In the genomic region with DNA sequence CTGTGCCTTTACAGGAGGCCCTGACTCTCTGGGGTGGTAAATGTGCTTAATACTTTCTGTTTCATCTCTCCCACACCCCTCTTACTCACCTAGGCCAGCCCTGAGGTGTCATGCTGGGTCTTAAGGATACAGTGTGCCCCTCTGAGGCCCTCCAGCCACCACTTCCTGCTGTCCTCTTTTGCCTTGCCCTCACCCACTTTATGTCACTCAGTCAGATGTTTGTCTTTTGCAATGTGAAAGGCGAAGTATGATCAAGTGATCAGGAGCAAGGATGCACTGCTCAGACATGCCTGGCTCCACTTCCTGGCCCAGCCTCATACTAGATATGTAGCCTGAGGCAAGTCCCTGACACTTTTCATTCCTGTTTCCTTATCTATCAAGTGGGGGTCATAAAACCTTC, we compare ENCODE assay signal across 16 cellular contexts.
DNase-seq lines count a peak whose midpoint lies in the region; ATAC-seq and TF ChIP-seq lines count a peak whose summit lies in the region.
"Had no signal": no experiment of that assay in that cellular context is flagged by ENCODE, and none has a peak within 500 bp of the region (broad histone marks: within the 10 kb centered on the region; RNA-seq: fewer than 3 reads in every experiment).

No MANE protein-coding gene starts in this region.

- H3K4me1 ChIP-seq in left lung (no peaks in the 10 kb centered on the region), testis (no peaks in the 10 kb centered on the region)

- POLR2A ChIA-PET in RWPE1 (lab: Yijun Ruan, JAX; ENCODE audit: low non-redundant PET) = no interaction called here

- no peak overlapping the region for H3K4me3 ChIP-seq in left lung
- no peak overlapping the region for H3K4me3 ChIP-seq in testis
- H3K4me3 ChIP-seq: BLaER1 treated with 17β-estradiol and CSF1 and Interleukin-3, amounts not matched to agents 10 nM and 100 nM; cardiac muscle cell had no signal

- H3K27me3 ChIP-seq in left lung (no peaks in the 10 kb centered on the region), testis (no peaks in the 10 kb centered on the region)
- H3K27me3 ChIP-seq: BLaER1 treated with 17β-estradiol and CSF1 and Interleukin-3, amounts not matched to agents 10 nM and 100 nM; cardiac muscle cell had no signal

- no peak for TF ChIP-seq POLR2A in testis (IDR thresholded peaks at IDR 0.05)

- H3K9me3 ChIP-seq in left lung = no peaks in the 10 kb centered on the region
- no peaks in the 10 kb centered on the region for H3K9me3 ChIP-seq in testis

- 88 to 92% methylated on average over 1 of the region's 1 CpG for WGBS in testis, 2 donors

- TF ChIP-seq CTCF in RWPE1 (conservative IDR thresholded peaks at IDR 0.05; ENCODE audit: low read depth) (no peak), left lung (IDR thresholded peaks at IDR 0.05) (no peak), testis (IDR thresholded peaks at IDR 0.05) (no peak)

- ATAC-seq in left lung = peak; percentile 47

- H3K27ac ChIP-seq in RWPE1 (peak overlapping the region; percentile 79), left lung (no peak overlapping the region), testis (no peak overlapping the region)
- H3K27ac ChIP-seq: BLaER1 treated with 17β-estradiol and CSF1 and Interleukin-3, amounts not matched to agents 10 nM and 100 nM; cardiac muscle cell had no signal

- H3K36me3 ChIP-seq in left lung (no peaks in the 10 kb centered on the region), testis (ENCODE audit: low read depth, missing control alignments) (no peaks in the 10 kb centered on the region)
- H3K36me3 ChIP-seq: BLaER1 treated with 17β-estradiol and CSF1 and Interleukin-3, amounts not matched to agents 10 nM and 100 nM; cardiac muscle cell had no signal

- intact Hi-C loops in left lung (cut with DNase I) = no loop called here
- intact Hi-C loops in testis (cut with DNase I; ENCODE audit: low total_unique reads) = no loop called here

- CTCF ChIA-PET in RWPE1 (lab: Yijun Ruan, JAX) = interaction anchor here (1.5 kb wide), 1 partner anchor 14 kb away, joined by 3 read pairs; no protein-coding TSS in a partner anchor

- DNase-seq in ELR (ENCODE audit: low read depth) (peak; percentile 23), GM19240 (ENCODE audit: insufficient read length, low spot score) (peak; percentile 23), RWPE1 (ENCODE audit: low spot score) (peak; percentile 73), left lung (no peak), UCSD-AML1 (lab: John Stamatoyannopoulos, UW; ENCODE audit: unreplicated experiment) (no peak), testis (no peak), NCI-H2029 (lab: John Stamatoyannopoulos, UW) (no peak)
- DNase-seq: activated CD4-positive, alpha-beta T cell treated with anti-CD3 and anti-CD28 coated beads, Interleukin-2, amount 10 ng/mL, durations not matched to agents 24 days and 14 days; activated effector memory CD4-positive, alpha-beta T cell treated with Interleukin-2 at 50 U/mL for 16 hours; glutamatergic neuron; naive B cell; NCI-H2171 treated with DMSO at 0.1 percent for 48 hours; stimulated activated CD4-positive, alpha-beta T cell treated with anti-CD3 and anti-CD28 coated beads, Interleukin-4, amount 100 ng/mL, for 4 hours; stimulated activated naive CD4-positive, alpha-beta T cell had no signal

Comparison
In these comparisons a context has a peak if more than half of its experiments do, and no peak if none do; other contexts are left out.
1. DNase-seq: peak in ELR (single experiment), GM19240 (single experiment) and RWPE1 (single experiment); none in left lung (0 of 2), UCSD-AML1 (single experiment), testis (single experiment) and NCI-H2029 (single experiment).